In genomic region chr6:85644374-85644762, GRCh38 we compare ENCODE assay signal across 8 cellular contexts. TPM values are rescaled to one million over a fixed set of nuclear protein-coding genes. Genes with fewer than 3 reads are reported as not detected.
A peak's percentile ranks its signal among the peaks of the same experiment; 100 is the strongest.
DNase-seq lines count a peak whose midpoint lies in the region; ATAC-seq, FAIRE-seq and TF ChIP-seq lines count a peak whose summit lies in the region.

No MANE protein-coding gene starts in this region.

- TF ChIP-seq CTCF in keratinocyte (optimal IDR thresholded peaks at IDR 0.05 in 1 of 3, IDR thresholded peaks at IDR 0.05 in 1 of 3, conservative IDR thresholded peaks at IDR 0.05 in 1 of 3; ENCODE audit: extremely low read depth in 1 of 3, insufficient read depth in 2 of 3, low read length in 3 of 3) (no peak), GM10266 (IDR thresholded peaks at IDR 0.05; ENCODE audit: control insufficient read depth, insufficient read depth, low read depth, missing control alignments) (no peak)

- H3K4me2 ChIP-seq in keratinocyte (ENCODE audit: control insufficient read depth, extremely low read depth, insufficient read depth, low read depth, low read length), result peak overlapping the region; percentile 95

- H3K9ac ChIP-seq in keratinocyte (ENCODE audit: control insufficient read depth, extremely low read depth, insufficient read depth, low read length), result peak overlapping the region; percentile 89

- dilution Hi-C loops in keratinocyte (cut with MboI; ENCODE audit: extremely low pct_ligation_motif_present, low sequenced_read_pairs), result loop anchor here (5.0 kb wide), 1 partner anchor 47 kb away; no protein-coding TSS in a partner anchor

- H3K27me3 ChIP-seq in keratinocyte (ENCODE audit: control insufficient read depth, extremely low read depth, insufficient read depth, low read length) (no peaks in the 10 kb centered on the region), thymus (ENCODE audit: control insufficient read depth, insufficient read depth) (no peaks in the 10 kb centered on the region)

- H2AFZ ChIP-seq in keratinocyte (ENCODE audit: control insufficient read depth, low read length), result peak overlapping the region; percentile 82

- peak overlapping the region; percentile 92 for H3K4me3 Mint-ChIP-seq in activated CD8-positive, alpha-beta memory T cell treated with anti-CD3 and anti-CD28 coated beads, Interleukin-2, amount 10 ng/mL, durations not matched to agents 7 days and 5 days

- WGBS in thymus, result 2% methylated on average over 4 of the region's 4 CpGs

- no peak for ATAC-seq in activated CD8-positive, alpha-beta memory T cell treated with anti-CD3 and anti-CD28 coated beads, Interleukin-2, amount 10 ng/mL, durations not matched to agents 7 days and 5 days
- ATAC-seq in activated naive CD4-positive, alpha-beta T cell treated with anti-CD3 and anti-CD28 coated beads, Interleukin-2, amount 50 U/mL, for 72 hours, result no peak
- no peak for ATAC-seq in HG03175 (IDR thresholded peaks at IDR 0.05; ENCODE audit: unreplicated experiment)

- peak overlapping the region; percentile 96 for H3K27ac ChIP-seq in keratinocyte (ENCODE audit: control insufficient read depth, insufficient read depth, low read length)
- H3K27ac ChIP-seq in thymus (ENCODE audit: low read depth), result peak overlapping the region; percentile 100

- H3K4me1 Mint-ChIP-seq in activated CD8-positive, alpha-beta memory T cell treated with anti-CD3 and anti-CD28 coated beads, Interleukin-2, amount 10 ng/mL, durations not matched to agents 7 days and 5 days, result peaks cover 29% of the 10 kb centered on the region

- no peaks in the 10 kb centered on the region for H3K9me1 ChIP-seq in keratinocyte (ENCODE audit: control insufficient read depth, extremely low read depth, insufficient read depth, low read length)

- CTCF ChIA-PET in activated CD8-positive, alpha-beta memory T cell treated with anti-CD3 and anti-CD28 coated beads, Interleukin-2, amount 10 ng/mL, durations not matched to agents 7 days and 5 days (lab: Charles Lee), result interaction anchor here (1.0 to 7.5 kb wide), 5 partner anchors 22 to 51 kb away, joined by 3 to 75 read pairs (median 6); partner anchors contain the start of gene SNX14

- no peak for DNase-seq in activated CD8-positive, alpha-beta memory T cell treated with anti-CD3 and anti-CD28 coated beads, Interleukin-2, amount 10 ng/mL, durations not matched to agents 7 days and 5 days
- DNase-seq in activated CD8-positive, alpha-beta memory T cell treated with anti-CD3 and anti-CD28 coated beads, Interleukin-2, amount 50 U/mL, for 4 hours, result no peak
- DNase-seq in activated naive CD4-positive, alpha-beta T cell treated with anti-CD3 and anti-CD28 coated beads, Interleukin-2, amount 50 U/mL, for 72 hours (ENCODE audit: low spot score in 2 of 2), result no peak
- DNase-seq in keratinocyte (ENCODE audit: low read depth, low spot score) (no peak), GM10266 (ENCODE audit: extremely low spot score) (no peak), AG20443 (ENCODE audit: low spot score) (no peak)

- H3K27me3 Mint-ChIP-seq in activated CD8-positive, alpha-beta memory T cell treated with anti-CD3 and anti-CD28 coated beads, Interleukin-2, amount 10 ng/mL, durations not matched to agents 7 days and 5 days, result no peaks in the 10 kb centered on the region

- no peak for FAIRE-seq in keratinocyte (lab: Jason Lieb, UNC)

- peak overlapping the region; percentile 93 for H3K27ac Mint-ChIP-seq in activated CD8-positive, alpha-beta memory T cell treated with anti-CD3 and anti-CD28 coated beads, Interleukin-2, amount 10 ng/mL, durations not matched to agents 7 days and 5 days
- peak overlapping the region; percentile 92 to 100 for H3K27ac Mint-ChIP-seq in activated naive CD4-positive, alpha-beta T cell treated with anti-CD3 and anti-CD28 coated beads, Interleukin-2, amount 50 U/mL, for 72 hours

- H4K20me1 ChIP-seq in keratinocyte (ENCODE audit: control insufficient read depth, extremely low read depth, insufficient read depth, low read length), result peaks cover 9% of the 10 kb centered on the region

- H3K4me1 ChIP-seq in keratinocyte (ENCODE audit: control insufficient read depth, extremely low read depth, insufficient read depth, low read length) (peaks cover 20% of the 10 kb centered on the region), thymus (ENCODE audit: control insufficient read depth, insufficient read depth, low read length) (peaks cover 8% of the 10 kb centered on the region)

- H3K4me3 ChIP-seq in keratinocyte (ENCODE audit: control insufficient read depth in 2 of 3, extremely low read depth in 1 of 3, insufficient read depth in 2 of 3, low read depth in 1 of 3, low read length in 3 of 3) (peak overlapping the region; percentile 66 to 100 (median 68)), thymus (ENCODE audit: low read length) (peak overlapping the region; percentile 98)

- H3K9me3 Mint-ChIP-seq in activated CD8-positive, alpha-beta memory T cell treated with anti-CD3 and anti-CD28 coated beads, Interleukin-2, amount 10 ng/mL, durations not matched to agents 7 days and 5 days (ENCODE audit: low read depth), result no peaks in the 10 kb centered on the region
- H3K9me3 Mint-ChIP-seq in activated naive CD4-positive, alpha-beta T cell treated with anti-CD3 and anti-CD28 coated beads, Interleukin-2, amount 50 U/mL, for 72 hours, result peaks cover 0 to 7% of the 10 kb centered on the region in 2 donors

- H3K36me3 ChIP-seq in keratinocyte (ENCODE audit: control insufficient read depth in 2 of 2, extremely low read depth in 1 of 2, insufficient read depth in 2 of 2, low read length in 2 of 2) (peaks cover 2 to 6% of the 10 kb centered on the region in 2 experiments), thymus (ENCODE audit: control insufficient read depth, insufficient read depth) (no peaks in the 10 kb centered on the region)

- H3K9me3 ChIP-seq in keratinocyte (ENCODE audit: control insufficient read depth, low read depth, low read length) (no peaks in the 10 kb centered on the region), thymus (ENCODE audit: control insufficient read depth) (no peaks in the 10 kb centered on the region)

- H3K36me3 Mint-ChIP-seq in activated CD8-positive, alpha-beta memory T cell treated with anti-CD3 and anti-CD28 coated beads, Interleukin-2, amount 10 ng/mL, durations not matched to agents 7 days and 5 days, result peaks cover 24% of the 10 kb centered on the region
- H3K36me3 Mint-ChIP-seq in activated naive CD4-positive, alpha-beta T cell treated with anti-CD3 and anti-CD28 coated beads, Interleukin-2, amount 50 U/mL, for 72 hours, result peaks cover 33 to 37% of the 10 kb centered on the region in 2 donors

- peaks cover 34% of the 10 kb centered on the region for H3K79me2 ChIP-seq in keratinocyte (ENCODE audit: control insufficient read depth, insufficient read depth, low read length)

RNA-seq across cellular contexts. Expression of gene SYNCRIP, which starts 1.7 kb away (rescaled TPM):
- total RNA-seq in activated CD8-positive, alpha-beta memory T cell treated with anti-CD3 and anti-CD28 coated beads, Interleukin-2, amount 10 ng/mL, durations not matched to agents 7 days and 5 days, result 100 to 1,000 TPM; 105 to 146 TPM
- 100 to 1,000 TPM in 1 of 2 donors, 10 to 100 TPM in 1; 78.3 to 147 TPM for total RNA-seq in activated naive CD4-positive, alpha-beta T cell treated with anti-CD3 and anti-CD28 coated beads, Interleukin-2, amount 50 U/mL, for 72 hours
- polyA plus RNA-seq in keratinocyte, result 20.3 to 56.8 TPM (median 22.6 TPM) in 3 replicates
- 155 TPM for polyA plus RNA-seq in keratinocyte (2011; ENCODE audit: low read depth)
- polyA plus RNA-seq in keratinocyte (2011; cell fraction: cytosol; rRNA removed), result 28.7 and 54.7 TPM in 2 replicates
- polyA plus RNA-seq in keratinocyte (2011; cell fraction: nucleus; rRNA removed), result 54.3 and 69.9 TPM in 2 replicates
- polyA plus RNA-seq in keratinocyte (2012; ENCODE audit: low replicate concordance), result 75.2 and 130 TPM in 2 replicates
- polyA minus RNA-seq in keratinocyte, result 11.7 to 59.2 TPM (median 22.3 TPM) in 3 replicates
- polyA minus RNA-seq in keratinocyte (2011; cell fraction: cytosol; rRNA and poly(A)+ RNA removed), result 20.0 TPM
- polyA minus RNA-seq in keratinocyte (2011; cell fraction: nucleus; rRNA and poly(A)+ RNA removed), result 21.3 and 48.4 TPM in 2 replicates
- 50.6 TPM for polyA plus RNA-seq in thymus

RNA-seq across cellular contexts. Expression of gene SNX14, which starts 50.7 kb away (rescaled TPM):
- 10 to 100 TPM; 62.8 to 67.3 TPM for total RNA-seq in activated CD8-positive, alpha-beta memory T cell treated with anti-CD3 and anti-CD28 coated beads, Interleukin-2, amount 10 ng/mL, durations not matched to agents 7 days and 5 days
- total RNA-seq in activated naive CD4-positive, alpha-beta T cell treated with anti-CD3 and anti-CD28 coated beads, Interleukin-2, amount 50 U/mL, for 72 hours, result 10 to 100 TPM; 53.6 to 54.8 TPM
- 54.5 to 97.5 TPM (median 75.8 TPM) in 3 replicates for polyA plus RNA-seq in keratinocyte
- polyA plus RNA-seq in keratinocyte (2011; ENCODE audit: low read depth), result 64.3 TPM
- polyA plus RNA-seq in keratinocyte (2011; cell fraction: cytosol; rRNA removed), result 23.2 and 41.8 TPM in 2 replicates
- polyA plus RNA-seq in keratinocyte (2011; cell fraction: nucleus; rRNA removed), result 111 and 167 TPM in 2 replicates
- polyA plus RNA-seq in keratinocyte (2012; ENCODE audit: low replicate concordance), result 55.7 and 58.5 TPM in 2 replicates
- polyA minus RNA-seq in keratinocyte, result 13.1 to 74.2 TPM (median 53.1 TPM) in 3 replicates
- polyA minus RNA-seq in keratinocyte (2011; cell fraction: cytosol; rRNA and poly(A)+ RNA removed), result 59.5 TPM
- 81.1 and 134 TPM in 2 replicates for polyA minus RNA-seq in keratinocyte (2011; cell fraction: nucleus; rRNA and poly(A)+ RNA removed)
- polyA plus RNA-seq in thymus, result 207 TPM
